Comparison of ENCODE assay signal across 10 cellular contexts in the genomic region with DNA sequence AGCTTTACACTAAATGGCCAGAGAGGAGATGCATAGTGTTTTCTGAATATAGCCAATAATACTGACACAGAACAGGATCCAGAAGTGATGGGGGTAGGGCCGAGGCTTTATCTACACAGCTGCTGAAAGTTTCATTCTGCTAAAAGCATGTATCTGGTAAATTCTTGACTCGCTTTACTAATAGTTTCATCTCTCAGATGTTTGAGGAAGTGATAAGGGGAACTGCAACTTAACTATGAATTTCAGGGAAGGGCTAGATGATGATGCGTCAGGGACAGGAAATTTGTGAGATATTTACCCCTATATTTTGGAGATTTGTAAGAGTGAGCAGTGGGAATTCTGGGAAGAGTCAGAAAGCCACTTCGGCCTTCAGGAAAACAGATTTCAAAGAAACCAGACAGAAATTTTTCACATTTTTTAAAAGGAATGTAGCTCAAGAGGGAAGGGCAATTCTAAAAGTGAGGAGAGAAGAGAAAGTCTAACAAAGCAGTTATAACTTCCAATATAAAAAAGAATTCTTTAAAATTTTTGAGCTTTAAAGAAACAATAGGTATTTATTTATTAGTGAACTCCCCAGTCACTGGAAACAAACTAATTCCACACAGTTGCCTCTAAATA.
DNase-seq lines count a peak whose midpoint lies in the region; ATAC-seq and TF ChIP-seq lines count a peak whose summit lies in the region.
"Had no signal": no experiment of that assay in that cellular context is flagged by ENCODE, and none has a peak within 500 bp of the region (broad histone marks: within the 10 kb centered on the region; RNA-seq: fewer than 3 reads in every experiment).

No MANE protein-coding gene starts in this region.

- H3K9me3 Mint-ChIP-seq in neural progenitor cell: peaks cover 17% of the 10 kb centered on the region

- peak overlapping the region; percentile 59 for H2AFZ ChIP-seq in neural progenitor cell (replicated peaks)

- no peaks in the 10 kb centered on the region for H3K36me3 Mint-ChIP-seq in neural progenitor cell

- peak; percentile 99 for ATAC-seq in HG02642 (IDR thresholded peaks at IDR 0.05; ENCODE audit: poor library complexity, unreplicated experiment)

- peaks cover 6% of the 10 kb centered on the region for H3K9me3 ChIP-seq in neural progenitor cell (ENCODE audit: low read depth)

- H3K9ac ChIP-seq in neural progenitor cell: no peak overlapping the region

- no peaks in the 10 kb centered on the region for H3K4me1 ChIP-seq in neural progenitor cell

- H3K4me1 Mint-ChIP-seq in neural progenitor cell: peaks cover 6% of the 10 kb centered on the region

- no peak overlapping the region for H3K4me3 Mint-ChIP-seq in neural progenitor cell

- no peaks in the 10 kb centered on the region for H4K20me1 ChIP-seq in neural progenitor cell (ENCODE audit: low read depth)

- no peak overlapping the region for H3K4me2 ChIP-seq in neural progenitor cell

- no peaks in the 10 kb centered on the region for H3F3A ChIP-seq in neural progenitor cell (ENCODE audit: low read depth)

- no peak for TF ChIP-seq CTCF in neural progenitor cell (IDR thresholded peaks at IDR 0.05)

- no peaks in the 10 kb centered on the region for H3K27me3 ChIP-seq in neural progenitor cell

- DNase-seq in SKM-1 treated with dmso at 0.1 percent for 144 hours (lab: John Stamatoyannopoulos, UW; ENCODE audit: unreplicated experiment) (peak; percentile 4), SKM-1 (lab: John Stamatoyannopoulos, UW; ENCODE audit: unreplicated experiment) (no peak), MV-4-11 (lab: John Stamatoyannopoulos, UW) (peak; percentile 92), neural progenitor cell (ENCODE audit: low spot score) (no peak), NCI-H69 (lab: John Stamatoyannopoulos, UW) (no peak), glomerular visceral epithelial cell (ENCODE audit: extremely low spot score) (no peak), pons (ENCODE audit: low spot score) (no peak)
- DNase-seq: stimulated activated CD4-positive, alpha-beta T cell treated with anti-CD3 and anti-CD28 coated beads, Interleukin-4, amount 100 ng/mL, for 4 hours had no signal

- no peaks in the 10 kb centered on the region for H3K79me2 ChIP-seq in neural progenitor cell (ENCODE audit: low read depth)

- H3K4me3 ChIP-seq in neural progenitor cell: no peak overlapping the region

- peaks cover 1% of the 10 kb centered on the region for H3K36me3 ChIP-seq in neural progenitor cell

- H3K27ac ChIP-seq in neural progenitor cell: no peak overlapping the region
- H3K27ac ChIP-seq: 22Rv1 had no signal

- H3K27ac Mint-ChIP-seq in neural progenitor cell: no peak overlapping the region

- H3K27me3 Mint-ChIP-seq in neural progenitor cell (ENCODE audit: insufficient read depth, low read depth): peaks cover 2% of the 10 kb centered on the region

Comparison
In these comparisons a context has a peak if more than half of its experiments do, and no peak if none do; other contexts are left out.
1. DNase-seq: peak in SKM-1 treated with dmso at 0.1 percent for 144 hours (single experiment) and MV-4-11 (single experiment); none in SKM-1 (single experiment), neural progenitor cell (single experiment), NCI-H69 (single experiment), glomerular visceral epithelial cell (single experiment) and pons (single experiment).